ENCODE assay signal across 8 cellular contexts in genomic region chr12:2877959-2878732, GRCh38. TPM values are rescaled to one million over a fixed set of nuclear protein-coding genes. Genes with fewer than 3 reads are reported as not detected.
DNase-seq lines count a peak whose midpoint lies in the region; ATAC-seq and TF ChIP-seq lines count a peak whose summit lies in the region.

No MANE protein-coding gene starts in this region.

- peak overlapping the region; percentile 88 for H3K4me2 ChIP-seq in KMS-11

- ATAC-seq in GM21576 (IDR thresholded peaks at IDR 0.05; ENCODE audit: unreplicated experiment) = no peak

- BruUV-seq in Caco-2 (replicated peaks; lab: Mats Ljungman, UMichigan) = no TSS peak

- H3K4me1 Mint-ChIP-seq in Caco-2 (ENCODE audit: low read depth, unreplicated experiment) (peaks cover 31% of the 10 kb centered on the region), nephron progenitor cell (peaks cover 41% of the 10 kb centered on the region)

- H3K27me3 Mint-ChIP-seq in Caco-2 (ENCODE audit: insufficient read depth, unreplicated experiment) = no peaks in the 10 kb centered on the region
- no peaks in the 10 kb centered on the region for H3K27me3 Mint-ChIP-seq in nephron progenitor cell (ENCODE audit: low read depth, poor library complexity)

- peak overlapping the region; percentile 96 for H3K4me3 ChIP-seq in Caco-2 (ENCODE audit: low read depth, low read length)
- H3K4me3 ChIP-seq in KMS-11 (IDR thresholded peaks at IDR 0.05; ENCODE audit: insufficient read depth, low read depth, low read length) = no peak overlapping the region
- peak overlapping the region; percentile 64 to 86 for H3K4me3 ChIP-seq in esophagus (ENCODE audit: low read depth in 1 of 2, low read length in 2 of 2)

- H3K4me1 ChIP-seq in Caco-2 = peaks cover 28% of the 10 kb centered on the region
- peaks cover 14% of the 10 kb centered on the region for H3K4me1 ChIP-seq in KMS-11 (ENCODE audit: low read depth, poor library complexity, severe bottlenecking)
- peaks cover 0 to 6% of the 10 kb centered on the region in 2 donors for H3K4me1 ChIP-seq in esophagus (ENCODE audit: control insufficient read depth in 2 of 2, insufficient read depth in 2 of 2, low read length in 1 of 2)

- H3K9ac ChIP-seq in KMS-11 = peak overlapping the region; percentile 93; the same call in 1 of the 2 replicates

- no peaks in the 10 kb centered on the region for H3K9me3 ChIP-seq in Caco-2
- H3K9me3 ChIP-seq in esophagus (ENCODE audit: control insufficient read depth in 2 of 2, insufficient read depth in 1 of 2, low read depth in 1 of 2, low read length in 1 of 2) = no peaks in the 10 kb centered on the region

- no peak overlapping the region for H2AFZ ChIP-seq in KMS-11 (ENCODE audit: low read depth)

- CTCF ChIA-PET in Caco-2 (lab: Charles Lee) = interaction anchor here (0.7 to 1.8 kb wide), 3 partner anchors 24 to 163 kb away, joined by 3 to 5 read pairs (median 3); no protein-coding TSS in a partner anchor

- H3K36me3 Mint-ChIP-seq in Caco-2 (ENCODE audit: insufficient read depth, unreplicated experiment) (peaks cover 60% of the 10 kb centered on the region), nephron progenitor cell (ENCODE audit: low read depth) (peaks cover 27% of the 10 kb centered on the region)

- TF ChIP-seq CTCF in Caco-2 (IDR thresholded peaks at IDR 0.05; ENCODE audit: insufficient read depth in 1 of 2, low read depth in 1 of 2, low read length in 1 of 2, severe bottlenecking in 1 of 2, unreplicated experiment in 1 of 2) = no peak
- TF ChIP-seq CTCF in KMS-11 (conservative IDR thresholded peaks at IDR 0.05; ENCODE audit: low read depth, low read length) = no peak
- no peak for TF ChIP-seq CTCF in nephron progenitor cell (IDR thresholded peaks at IDR 0.05)

- H3K79me2 ChIP-seq in KMS-11 (ENCODE audit: insufficient read depth, low read depth) = peaks cover 60% of the 10 kb centered on the region

- H3K36me3 ChIP-seq in Caco-2 (ENCODE audit: control insufficient read depth, insufficient read depth, low read length) (no peaks in the 10 kb centered on the region; the same call in 1 of the 2 replicates), KMS-11 (ENCODE audit: insufficient read depth) (no peaks in the 10 kb centered on the region; the same call in 1 of the 2 replicates), esophagus (ENCODE audit: control insufficient read depth in 2 of 2, insufficient read depth in 2 of 2, low read length in 1 of 2) (no peaks in the 10 kb centered on the region)

- H3K4me3 Mint-ChIP-seq in Caco-2 (ENCODE audit: unreplicated experiment) (peak overlapping the region; percentile 75), nephron progenitor cell (peak overlapping the region; percentile 94)

- peak overlapping the region; percentile 99 for H3K27ac Mint-ChIP-seq in Caco-2 (ENCODE audit: unreplicated experiment)
- H3K27ac Mint-ChIP-seq in nephron progenitor cell = peak overlapping the region; percentile 91

- WGBS in esophagus, 2 donors = 30% methylated on average over 16 of the region's 16 CpGs

- H3K27me3 ChIP-seq in Caco-2 (replicated peaks; ENCODE audit: control insufficient read depth, insufficient read depth, low read length) (no peaks in the 10 kb centered on the region), KMS-11 (ENCODE audit: insufficient read depth, low read depth) (no peaks in the 10 kb centered on the region), esophagus (ENCODE audit: control insufficient read depth in 1 of 2, insufficient read depth in 2 of 2, low read length in 2 of 2) (no peaks in the 10 kb centered on the region)

- peak overlapping the region; percentile 89; the same call in 1 of the 2 replicates for H3K27ac ChIP-seq in KMS-11
- peak overlapping the region; percentile 90 to 97 for H3K27ac ChIP-seq in esophagus (ENCODE audit: low read depth in 2 of 2, low read length in 1 of 2)

- intact Hi-C loops in Caco-2 (cut with micrococcal nuclease; ENCODE audit: unreplicated experiment) = loop anchor here (1.0 to 2.0 kb wide), 4 partner anchors 7 to 65 kb away; partner anchors contain the start of genes ITFG2 and TULP3

- no peaks in the 10 kb centered on the region for H4K20me1 ChIP-seq in KMS-11 (ENCODE audit: insufficient read depth)

- H3K9me3 Mint-ChIP-seq in Caco-2 (ENCODE audit: unreplicated experiment) (no peaks in the 10 kb centered on the region), nephron progenitor cell (no peaks in the 10 kb centered on the region)

- POLR2A ChIA-PET in Caco-2 (lab: Charles Lee) = interaction anchor here (1.1 to 1.5 kb wide), 2 partner anchors 12 to 21 kb away, joined by 3 to 7 read pairs; partner anchors contain the start of gene TULP3

- no peak for DNase-seq in Caco-2
- peak; percentile 47 for DNase-seq in SKM-1 treated with dmso at 0.1 percent for 144 hours (lab: John Stamatoyannopoulos, UW; ENCODE audit: unreplicated experiment)
- DNase-seq in nephron progenitor cell = no peak
- no peak for DNase-seq in occipital lobe (lab: John Stamatoyannopoulos, UW)
- DNase-seq in NK-92 treated with Interleukin-12 subunit alpha and Interleukin-12 subunit beta, amount 100 ng/mL, for 24 hours (lab: John Stamatoyannopoulos, UW) = no peak

RNA-seq across cellular contexts. Expression of gene RHNO1, which starts 1.1 kb away (rescaled TPM):
- total RNA-seq in Caco-2 (2022) = 99.1 and 99.8 TPM in 2 replicates
- 10 to 100 TPM; 20.3 to 29.9 TPM for polyA plus RNA-seq in esophagus
- total RNA-seq in occipital lobe = 41.5 TPM

RNA-seq across cellular contexts. Expression of gene FOXM1, which starts 1.2 kb away (rescaled TPM):
- total RNA-seq in Caco-2 (2022) (217 and 222 TPM in 2 replicates), occipital lobe (1.1 TPM)
- polyA plus RNA-seq in esophagus = 10 to 100 TPM; 11.6 to 13.8 TPM

RNA-seq across cellular contexts. Expression of gene TULP3, which starts 12.5 kb away (rescaled TPM):
- total RNA-seq in Caco-2 (2022) = 31.0 and 31.7 TPM in 2 replicates
- 10 to 100 TPM; 12.8 to 15.0 TPM for polyA plus RNA-seq in esophagus
- total RNA-seq in occipital lobe = 9.7 TPM

RNA-seq across cellular contexts. Expression of gene TEX52, which starts 21.3 kb away (rescaled TPM):
- total RNA-seq in Caco-2 (2022) (0.34 TPM in 1 of 2 replicates, not detected in the other), occipital lobe (not detected)
- not detected for polyA plus RNA-seq in esophagus

RNA-seq across cellular contexts. Expression of gene NRIP2, which starts 43.3 kb away (rescaled TPM):
- total RNA-seq in Caco-2 (2022) (not detected in 2 replicates), occipital lobe (0.62 TPM)
- polyA plus RNA-seq in esophagus = under 1 TPM; 0.47 to 0.67 TPM

Comparison
In these comparisons a context has a peak if more than half of its experiments do, and no peak if none do; other contexts are left out.
1. RNA of gene FOXM1, which starts 1.2 kb away (total RNA-seq): 217 to 222 TPM in Caco-2; 1.1 TPM in occipital lobe (single experiment); every median in the first group is over 100 times any median in the second.